Comparison of ENCODE assay signal across 9 cellular contexts in the genomic region with DNA sequence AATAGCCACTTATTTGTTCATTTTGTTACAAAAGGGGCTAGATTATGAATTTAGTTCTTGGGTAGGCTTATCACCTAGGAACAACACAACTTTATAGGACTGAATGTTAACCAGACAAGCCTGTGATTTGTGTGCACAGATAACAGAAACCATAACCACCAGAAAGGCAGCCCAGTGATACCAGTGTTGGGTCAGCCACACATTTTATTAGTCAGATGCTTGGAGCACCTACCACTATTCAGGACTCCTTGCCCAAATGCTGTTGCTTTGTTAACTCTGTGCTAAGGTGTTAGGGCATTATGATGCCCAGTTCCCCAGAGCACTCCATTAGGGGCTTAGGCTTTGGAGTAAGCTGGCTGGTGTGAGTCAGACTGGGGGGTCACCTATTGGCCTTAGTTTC. TPM values are rescaled to one million over a fixed set of nuclear protein-coding genes. Genes with fewer than 3 reads are reported as not detected.
DNase-seq lines count a peak whose midpoint lies in the region; ATAC-seq, FAIRE-seq and TF ChIP-seq lines count a peak whose summit lies in the region.
"Had no signal": no experiment of that assay in that cellular context is flagged by ENCODE, and none has a peak within 500 bp of the region (broad histone marks: within the 10 kb centered on the region; RNA-seq: fewer than 3 reads in every experiment).

No MANE protein-coding gene starts in this region.

- H3K9me3 ChIP-seq in right lobe of liver (no peaks in the 10 kb centered on the region), HepG2 (ENCODE audit: low read length) (no peaks in the 10 kb centered on the region), body of pancreas (no peaks in the 10 kb centered on the region)

- H3K27me3 ChIP-seq in right lobe of liver: no peaks in the 10 kb centered on the region
- H3K27me3 ChIP-seq in HepG2 (ENCODE audit: control insufficient read depth in 1 of 2, insufficient read depth in 2 of 2, low read length in 2 of 2): no peaks in the 10 kb centered on the region
- no peaks in the 10 kb centered on the region for H3K27me3 ChIP-seq in body of pancreas

- H3K4me2 ChIP-seq in HepG2 (ENCODE audit: low read depth, low read length): no peak overlapping the region

- TF ChIP-seq EP300 in HepG2 (IDR thresholded peaks at IDR 0.05; ENCODE audit: low read depth in 2 of 2, low read length in 2 of 2) (no peak), HepG2 (CRISPR knock-in tag; IDR thresholded peaks at IDR 0.05; ENCODE audit: borderline replicate concordance) (no peak)

- no peak overlapping the region for H2AFZ ChIP-seq in HepG2 (ENCODE audit: low read length)

- BruUV-seq in HepG2 (replicated peaks; lab: Mats Ljungman, UMichigan): no TSS peak

- DNase-seq in right lobe of liver (no peak), HepG2 (ENCODE audit: low spot score) (no peak), body of pancreas (no peak), NCI-H345 treated with DMSO at 0.1 percent for 48 hours (lab: John Stamatoyannopoulos, UW; ENCODE audit: unreplicated experiment) (no peak), NCI-H345 (lab: John Stamatoyannopoulos, UW) (no peak)
- no peak for DNase-seq in stimulated activated CD4-positive, alpha-beta T cell treated with anti-CD3 and anti-CD28 coated beads, Interleukin-15, amount 100 ng/mL, for 24 hours
- DNase-seq: hippocampal formation had no signal

- no peaks in the 10 kb centered on the region for H4K20me1 ChIP-seq in HepG2 (ENCODE audit: insufficient read depth, low read length)

- peaks cover 0 to 11% (median 0%) of the 10 kb centered on the region in 4 donors for H3K4me1 ChIP-seq in right lobe of liver
- H3K4me1 ChIP-seq in HepG2 (ENCODE audit: insufficient read depth, low read length): no peaks in the 10 kb centered on the region
- peaks cover 46% of the 10 kb centered on the region for H3K4me1 ChIP-seq in body of pancreas

- H3K27ac ChIP-seq in right lobe of liver (peak overlapping the region in 2 of 3 donors; percentile 6 to 16), HepG2 (ENCODE audit: extremely low read length, insufficient read depth, low read length) (no peak overlapping the region), body of pancreas (peak overlapping the region; percentile 18 to 61 (median 34))

- TF ChIP-seq RAD21 in HepG2 (CRISPR knock-in tag; IDR thresholded peaks at IDR 0.05): no peak

- H3K9ac ChIP-seq in HepG2 (ENCODE audit: insufficient read depth, low read depth, low read length): no peak overlapping the region

- in situ Hi-C loops in HepG2 (cut with HindIII; ENCODE audit: extremely low pct_ligation_motif_present, low pct_unique_long_range_greater_than_20kb): no loop called here

- FAIRE-seq in HepG2 (lab: Jason Lieb, UNC): no peak

- POLR2A ChIA-PET in HepG2 (lab: Yijun Ruan, JAX): no interaction called here

- H3K36me3 ChIP-seq in right lobe of liver: no peaks in the 10 kb centered on the region
- H3K36me3 ChIP-seq in HepG2 (replicated peaks in 1 of 2; ENCODE audit: control insufficient read depth in 1 of 2, insufficient read depth in 2 of 2, low read length in 2 of 2): no peaks in the 10 kb centered on the region
- H3K36me3 ChIP-seq in body of pancreas (replicated peaks in 1 of 2; ENCODE audit: insufficient read depth in 1 of 2, low read depth in 2 of 2): no peaks in the 10 kb centered on the region

- no peak for TF ChIP-seq CTCF in right lobe of liver (IDR thresholded peaks at IDR 0.05)
- no peak for TF ChIP-seq CTCF in HepG2 (CRISPR knock-in tag; IDR thresholded peaks at IDR 0.05)
- TF ChIP-seq CTCF in body of pancreas (IDR thresholded peaks at IDR 0.05): no peak

- TF ChIP-seq POLR2A in right lobe of liver (IDR thresholded peaks at IDR 0.05) (no peak), HepG2 (IDR thresholded peaks at IDR 0.05; ENCODE audit: insufficient read depth in 1 of 2, low read depth in 2 of 2, low read length in 2 of 2) (no peak), body of pancreas (IDR thresholded peaks at IDR 0.05) (no peak)

- no peaks in the 10 kb centered on the region for H3K79me2 ChIP-seq in HepG2 (ENCODE audit: insufficient read depth, low read length)

- intact Hi-C loops in right lobe of liver (cut with DNase I): no loop called here
- intact Hi-C loops in HepG2 (cut with micrococcal nuclease; ENCODE audit: unreplicated experiment): no loop called here
- intact Hi-C loops in body of pancreas (cut with DNase I): no loop called here

- H3K4me3 ChIP-seq in right lobe of liver (no peak overlapping the region), HepG2 (replicated peaks in 1 of 3; ENCODE audit: insufficient read depth in 1 of 3, low read depth in 2 of 3, low read length in 3 of 3) (no peak overlapping the region), body of pancreas (no peak overlapping the region)

- CTCF ChIA-PET in HepG2 (lab: Yijun Ruan, JAX; ENCODE audit: low intra/inter-chr PET ratio, low total read pairs): no interaction called here

- ATAC-seq in right lobe of liver (peak in 3 of 4 donors; percentile 30 to 48 (median 40)), HepG2 (no peak), HG03095 (IDR thresholded peaks at IDR 0.05; ENCODE audit: unreplicated experiment) (peak; percentile 55), body of pancreas (peak; percentile 40), HG02571 (IDR thresholded peaks at IDR 0.05; ENCODE audit: unreplicated experiment) (no peak)

TF ChIP-seq in HepG2, 621 proteins besides CTCF, POLR2A, EP300 and RAD21:
- TF ChIP-seq, protein P1, sequence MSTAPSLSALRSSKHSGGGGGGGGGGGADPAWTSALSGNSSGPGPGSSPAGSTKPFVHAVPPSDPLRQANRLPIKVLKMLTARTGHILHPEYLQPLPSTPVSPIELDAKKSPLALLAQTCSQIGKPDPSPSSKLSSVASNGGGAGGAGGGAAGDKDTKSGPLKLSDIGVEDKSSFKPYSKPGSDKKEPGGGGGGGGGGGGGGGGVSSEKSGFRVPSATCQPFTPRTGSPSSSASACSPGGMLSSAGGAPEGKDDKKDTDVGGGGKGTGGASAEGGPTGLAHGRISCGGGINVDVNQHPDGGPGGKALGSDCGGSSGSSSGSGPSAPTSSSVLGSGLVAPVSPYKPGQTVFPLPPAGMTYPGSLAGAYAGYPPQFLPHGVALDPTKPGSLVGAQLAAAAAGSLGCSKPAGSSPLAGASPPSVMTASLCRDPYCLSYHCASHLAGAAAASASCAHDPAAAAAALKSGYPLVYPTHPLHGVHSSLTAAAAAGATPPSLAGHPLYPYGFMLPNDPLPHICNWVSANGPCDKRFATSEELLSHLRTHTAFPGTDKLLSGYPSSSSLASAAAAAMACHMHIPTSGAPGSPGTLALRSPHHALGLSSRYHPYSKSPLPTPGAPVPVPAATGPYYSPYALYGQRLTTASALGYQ (CRISPR knock-in tag; IDR thresholded peaks at IDR 0.05): no peak
- TF ChIP-seq ZBTB7B (CRISPR knock-in tag; IDR thresholded peaks at IDR 0.05): no peak

RNA-seq across cellular contexts. Expression of a gene that starts 22.5 kb away (rescaled TPM):
- total RNA-seq in right lobe of liver (1 to 10 TPM; 4.6 to 8.2 (median 6.9) TPM), HepG2 (2016; rRNA removed; fragmentation: Illumina TruSeq; extraction: Trizol) (not detected in 2 replicates), body of pancreas (10 to 100 TPM; 13.7 to 25.7 TPM)
- not detected in 2 replicates for total RNA-seq in HepG2 (2016; cell fraction: cytosol; rRNA removed; fragmentation: Illumina TruSeq; extraction: Trizol; ENCODE audit: low read depth)
- 0.04 TPM in 1 of 2 replicates, not detected in the other for total RNA-seq in HepG2 (2016; cell fraction: insoluble cytoplasmic fraction; rRNA removed; fragmentation: Illumina TruSeq; extraction: Trizol)
- not detected in 2 replicates for total RNA-seq in HepG2 (2016; cell fraction: membrane; rRNA removed; fragmentation: Illumina TruSeq; extraction: Trizol)
- not detected in 2 replicates for total RNA-seq in HepG2 (2016; cell fraction: nucleus; rRNA removed; fragmentation: Illumina TruSeq; extraction: Trizol)
- polyA plus RNA-seq in HepG2 (2011; rRNA removed): not detected in 2 replicates
- not detected in 2 replicates for polyA plus RNA-seq in HepG2 (2011; cell fraction: cytosol; rRNA removed)
- polyA plus RNA-seq in HepG2 (2011; cell fraction: nucleus; rRNA removed): not detected in 2 replicates
- not detected in 2 replicates for polyA plus RNA-seq in HepG2 (2012)
- not detected in 2 replicates for polyA plus RNA-seq in HepG2 (2016; cell fraction: cytosol; fragmentation: Illumina TruSeq; extraction: Trizol; ENCODE audit: low read depth)
- not detected in 2 replicates for polyA plus RNA-seq in HepG2 (2016; cell fraction: insoluble cytoplasmic fraction; fragmentation: Illumina TruSeq; extraction: Trizol; ENCODE audit: low read depth)
- polyA plus RNA-seq in HepG2 (2016; cell fraction: membrane; fragmentation: Illumina TruSeq; extraction: Trizol; ENCODE audit: low read depth): not detected in 2 replicates
- polyA plus RNA-seq in HepG2 (2016; cell fraction: nucleus; fragmentation: Illumina TruSeq; extraction: Trizol; ENCODE audit: insufficient read depth, low read depth): not detected in 2 replicates
- polyA minus RNA-seq in HepG2 (2011; rRNA and poly(A)+ RNA removed; ENCODE audit: low replicate concordance): 5.6 TPM in 1 of 2 replicates, not detected in the other
- polyA minus RNA-seq in HepG2 (2011; cell fraction: cytosol; rRNA and poly(A)+ RNA removed): not detected in 2 replicates
- not detected in 2 replicates for polyA minus RNA-seq in HepG2 (2011; cell fraction: nucleus; rRNA and poly(A)+ RNA removed)

Comparison
In these comparisons a context has a peak if more than half of its experiments do, and no peak if none do; other contexts are left out.
1. ATAC-seq: peak in right lobe of liver (3 of 4), HG03095 (single experiment) and body of pancreas (single experiment); none in HepG2 (single experiment) and HG02571 (single experiment).